30 cellular contexts compared by ENCODE assay signal in genomic region chr5:64516216-64516615, GRCh38.
"Had no signal": no experiment of that assay in that cellular context is flagged by ENCODE, and none has a peak within 500 bp of the region (broad histone marks: within the 10 kb centered on the region; RNA-seq: fewer than 3 reads in every experiment).

No MANE protein-coding gene starts in this region.

- H3K36me3 ChIP-seq: adrenal gland, brain microvascular endothelial cell, breast epithelium had no signal

- H3K9me3 ChIP-seq: adrenal gland, body of pancreas, breast epithelium had no signal

- H3K4me1 ChIP-seq: body of pancreas, breast epithelium had no signal

- H3K4me3 ChIP-seq: adrenal gland, body of pancreas, breast epithelium had no signal

- H3K27ac ChIP-seq: adrenal gland, body of pancreas, brain microvascular endothelial cell, breast epithelium, VCaP had no signal

- H3K27me3 ChIP-seq: adrenal gland, body of pancreas, brain microvascular endothelial cell, breast epithelium had no signal

- DNase-seq: activated B cell treated with CpG ODN at 0.5 μM for 24 hours; activated CD4-positive, alpha-beta memory T cell treated with anti-CD3 and anti-CD28 coated beads for 36 hours; activated CD4-positive, alpha-beta T cell treated with anti-CD3 and anti-CD28 coated beads for 4 hours; activated CD4-positive, alpha-beta T cell treated with anti-CD3 and anti-CD28 coated beads, Interleukin-2, amount 50 U/mL, for 1 hour; activated CD4-positive, alpha-beta T cell treated with anti-CD3 and anti-CD28 coated beads, Interleukin-2, amount 50 U/mL, for 4 hours; activated CD4-positive, CD25-positive, alpha-beta regulatory T cell treated with anti-CD3 and anti-CD28 coated beads, Interleukin-2, amount 50 U/mL, for 72 hours; activated CD8-positive, alpha-beta memory T cell treated with anti-CD3 and anti-CD28 coated beads, Interleukin-2, amount 50 U/mL, for 4 hours; activated CD8-positive, alpha-beta T cell treated with anti-CD3 and anti-CD28 coated beads for 36 hours; activated effector memory CD4-positive, alpha-beta T cell treated with anti-CD3 and anti-CD28 coated beads, Interleukin-2, amount 50 U/mL, for 16 hours; activated gamma-delta T cell treated with Interleukin-2 at 50 U/mL for 16 hours; activated naive CD4-positive, alpha-beta T cell; activated naive CD4-positive, alpha-beta T cell treated with anti-CD3 and anti-CD28 coated beads for 36 hours; activated naive CD4-positive, alpha-beta T cell treated with anti-CD3 and anti-CD28 coated beads, Interleukin-2, amount 50 U/mL, for 16 hours; activated naive CD8-positive, alpha-beta T cell treated with anti-CD3 and anti-CD28 coated beads for 36 hours; activated T-cell treated with anti-CD3 and anti-CD28 coated beads for 4 hours; activated T-cell treated with anti-CD3 and anti-CD28 coated beads, Interleukin-2, amount 50 U/mL, for 1 hour; activated T-cell treated with anti-CD3 and anti-CD28 coated beads, Interleukin-2, amount 50 U/mL, for 4 hours; activated T-cell treated with anti-CD3 and anti-CD28 coated beads, Interleukin-2, amount 50 U/mL, for 72 hours; adrenal gland; amniotic stem cell; aorta; body of pancreas; brain microvascular endothelial cell; central memory CD4-positive, alpha-beta T cell; T-helper 2 cell; T-helper 9 cell had no signal

- ATAC-seq: activated CD8-positive, alpha-beta T cell treated with anti-CD3 and anti-CD28 coated beads for 36 hours; activated naive CD4-positive, alpha-beta T cell treated with anti-CD3 and anti-CD28 coated beads, Interleukin-2, amount 50 U/mL, for 72 hours; activated T-cell treated with anti-CD3 and anti-CD28 coated beads, Interleukin-2, amount 50 U/mL, for 4 hours; activated T-cell treated with anti-CD3 and anti-CD28 coated beads, Interleukin-2, amount 50 U/mL, for 72 hours; activated T-helper 17 cell treated with anti-CD3 and anti-CD28 coated beads, Interleukin-2, amount 50 U/mL, for 72 hours; body of pancreas had no signal
